ENCODE assay signal across 10 cellular contexts in the genomic region with DNA sequence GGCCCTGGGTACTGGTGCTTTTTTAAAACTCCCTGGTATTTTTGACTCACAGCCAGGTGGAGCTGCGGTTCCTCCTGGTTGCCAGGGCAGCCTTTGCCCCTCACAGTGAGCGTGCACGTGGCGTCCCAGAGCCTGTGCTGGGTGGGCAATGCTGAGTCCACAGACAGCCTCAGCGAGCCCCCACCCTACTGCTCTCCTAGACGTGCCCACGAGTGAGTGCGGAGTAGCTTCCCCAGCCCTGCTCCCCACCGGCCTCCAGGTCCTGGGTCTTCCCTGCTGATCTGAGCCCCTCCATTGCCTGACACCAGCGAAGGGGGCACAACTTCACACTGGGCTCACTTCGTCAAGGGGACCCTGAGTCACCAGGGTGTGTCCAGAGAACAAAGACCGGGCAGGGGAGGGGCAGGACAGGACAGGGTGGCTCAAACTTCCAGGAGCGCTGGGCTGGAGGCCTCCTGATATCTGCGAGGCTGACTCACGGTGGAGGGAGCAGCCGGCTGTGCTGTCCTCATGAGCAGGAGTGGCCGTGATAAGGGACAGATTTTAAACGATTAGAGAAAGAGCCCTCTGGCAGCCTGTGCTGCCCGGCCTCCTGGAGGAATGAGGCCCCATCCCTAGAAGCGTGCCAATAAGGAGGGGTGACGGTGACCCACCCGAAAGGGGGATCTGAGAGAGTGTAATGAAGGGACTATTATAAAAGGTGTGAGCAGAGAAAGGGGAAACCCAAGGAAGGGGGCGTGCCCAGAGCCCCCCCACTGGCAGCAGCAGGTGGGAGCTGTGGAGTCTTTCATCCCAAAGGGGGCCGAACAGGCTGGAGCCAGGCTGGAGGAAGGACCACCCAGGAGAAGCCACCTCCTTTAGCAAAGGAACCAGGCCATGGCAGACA.
DNase-seq lines count a peak whose midpoint lies in the region; FAIRE-seq and TF ChIP-seq lines count a peak whose summit lies in the region.
"Had no signal": no experiment of that assay in that cellular context is flagged by ENCODE, and none has a peak within 500 bp of the region (broad histone marks: within the 10 kb centered on the region; RNA-seq: fewer than 3 reads in every experiment).

No MANE protein-coding gene starts in this region.

- H3K27me3 ChIP-seq in NT2/D1 (ENCODE audit: insufficient read depth, insufficient read length): no peaks in the 10 kb centered on the region
- H3K27me3 ChIP-seq in endothelial cell of umbilical vein (ENCODE audit: control insufficient read depth in 2 of 2, insufficient read depth in 2 of 2, low read length in 2 of 2): peaks cover 0 to 2% of the 10 kb centered on the region in 2 experiments
- H3K27me3 ChIP-seq in neural progenitor cell: no peaks in the 10 kb centered on the region

- H4K20me1 ChIP-seq in endothelial cell of umbilical vein (replicated peaks; ENCODE audit: control insufficient read depth, extremely low read depth, insufficient read depth, low read length) (no peaks in the 10 kb centered on the region), neural progenitor cell (ENCODE audit: low read depth) (no peaks in the 10 kb centered on the region)

- H3K27ac Mint-ChIP-seq in Calu3 (ENCODE audit: unreplicated experiment): peak overlapping the region; percentile 98
- H3K27ac Mint-ChIP-seq in neural progenitor cell: no peak overlapping the region

- TF ChIP-seq POLR2A in endothelial cell of umbilical vein (IDR thresholded peaks at IDR 0.05; ENCODE audit: low read depth, low read length): no peak

- H3K4me1 Mint-ChIP-seq in Calu3 (ENCODE audit: low read depth, unreplicated experiment): peaks cover 22% of the 10 kb centered on the region
- peaks cover 18% of the 10 kb centered on the region for H3K4me1 Mint-ChIP-seq in neural progenitor cell

- intact Hi-C loops in Calu3 (cut with micrococcal nuclease; ENCODE audit: unreplicated experiment) (loop anchor here (2.0 to 10.0 kb wide), 3 partner anchors 34 to 242 kb away; no protein-coding TSS in a partner anchor), endothelial cell of umbilical vein (cut with micrococcal nuclease) (loop anchor here (10.0 kb wide), 1 partner anchor 126 kb away; a partner anchor contains a TSS)

- H3F3A ChIP-seq in neural progenitor cell (ENCODE audit: low read depth): peaks cover 4% of the 10 kb centered on the region

- H3K27me3 Mint-ChIP-seq in Calu3 (ENCODE audit: unreplicated experiment) (no peaks in the 10 kb centered on the region), neural progenitor cell (ENCODE audit: insufficient read depth, low read depth) (peaks cover 14% of the 10 kb centered on the region)

- peak overlapping the region; percentile 56 for H3K4me3 Mint-ChIP-seq in Calu3 (ENCODE audit: low read depth, unreplicated experiment)
- H3K4me3 Mint-ChIP-seq in neural progenitor cell: peak overlapping the region; percentile 44

- H3K9ac ChIP-seq in NT2/D1 (ENCODE audit: insufficient read length, low read depth) (peak overlapping the region; percentile 44), endothelial cell of umbilical vein (replicated peaks; ENCODE audit: extremely low read depth, insufficient read depth, low read length) (peak overlapping the region; percentile 4), neural progenitor cell (no peak overlapping the region)

- H3K4me3 ChIP-seq in NT2/D1 (ENCODE audit: insufficient read length, low read depth): no peak overlapping the region
- H3K4me3 ChIP-seq in endothelial cell of umbilical vein (replicated peaks in 1 of 3; ENCODE audit: insufficient read depth in 1 of 3, low read depth in 1 of 3, low read length in 3 of 3): no peak overlapping the region
- H3K4me3 ChIP-seq in neural progenitor cell: no peak overlapping the region

- FAIRE-seq in endothelial cell of umbilical vein (lab: Jason Lieb, UNC): no peak

- H3K4me1 ChIP-seq in NT2/D1 (ENCODE audit: insufficient read depth, insufficient read length) (peaks cover 10% of the 10 kb centered on the region), endothelial cell of umbilical vein (ENCODE audit: control insufficient read depth, extremely low read depth, insufficient read depth, low read length) (peaks cover 20% of the 10 kb centered on the region), neural progenitor cell (peaks cover 9% of the 10 kb centered on the region)

- H3K9me3 ChIP-seq in NT2/D1 (ENCODE audit: insufficient read depth, low read length) (peaks cover 10% of the 10 kb centered on the region; the same call in 1 of the 2 replicates), endothelial cell of umbilical vein (replicated peaks; ENCODE audit: control insufficient read depth, insufficient read depth, low read length) (no peaks in the 10 kb centered on the region), neural progenitor cell (ENCODE audit: low read depth) (no peaks in the 10 kb centered on the region)

- TSS peak; percentile 89 for BruUV-seq in Calu3 (replicated peaks; lab: Mats Ljungman, UMichigan)
- BruUV-seq in endothelial cell of umbilical vein (replicated peaks; lab: Mats Ljungman, UMichigan): no TSS peak

- H3K27ac ChIP-seq in endothelial cell of umbilical vein (ENCODE audit: insufficient read depth, low read depth, low read length) (peak overlapping the region; percentile 68), neural progenitor cell (no peak overlapping the region)

- TF ChIP-seq CTCF in Calu3 (IDR thresholded peaks at IDR 0.05; ENCODE audit: unreplicated experiment) (no peak), endothelial cell of umbilical vein (IDR thresholded peaks at IDR 0.05; ENCODE audit: extremely low read depth in 1 of 2, insufficient read depth in 1 of 2, low read depth in 1 of 2, low read length in 2 of 2) (no peak), neural progenitor cell (IDR thresholded peaks at IDR 0.05) (peak; percentile 41)

- H3K36me3 Mint-ChIP-seq in Calu3 (ENCODE audit: insufficient read depth, unreplicated experiment): peaks cover 18% of the 10 kb centered on the region
- no peaks in the 10 kb centered on the region for H3K36me3 Mint-ChIP-seq in neural progenitor cell

- H3K9me3 Mint-ChIP-seq in Calu3 (ENCODE audit: low read depth, unreplicated experiment) (no peaks in the 10 kb centered on the region), neural progenitor cell (peaks cover 4% of the 10 kb centered on the region)

- DNase-seq in Calu3: peak; percentile 93
- no peak for DNase-seq in NT2/D1 (ENCODE audit: low read depth, low spot score)
- no peak for DNase-seq in endothelial cell of umbilical vein (ENCODE audit: low read depth, low spot score)
- DNase-seq in neural progenitor cell (ENCODE audit: low spot score): peak; percentile 42
- no peak for DNase-seq in NCI-H2081 treated with DMSO at 0.1 percent for 48 hours (lab: John Stamatoyannopoulos, UW)
- no peak for DNase-seq in NAMALWA (ENCODE audit: low spot score)
- no peak for DNase-seq in activated effector memory CD4-positive, alpha-beta T cell treated with Interleukin-2 at 50 U/mL for 16 hours
- DNase-seq in NCI-H128 (lab: John Stamatoyannopoulos, UW; ENCODE audit: unreplicated experiment): no peak
- DNase-seq: activated CD4-positive, alpha-beta T cell treated with anti-CD3 and anti-CD28 coated beads, Interleukin-2, amount 50 U/mL, for 1 hour; NCI-H446 had no signal

- H3K9me1 ChIP-seq in endothelial cell of umbilical vein (replicated peaks; ENCODE audit: control insufficient read depth, extremely low read depth, insufficient read depth, low read length): no peaks in the 10 kb centered on the region

- POLR2A ChIA-PET in endothelial cell of umbilical vein (lab: Charles Lee): no interaction called here

- no peaks in the 10 kb centered on the region for H3K79me2 ChIP-seq in endothelial cell of umbilical vein (ENCODE audit: control insufficient read depth, insufficient read depth, low read length)
- H3K79me2 ChIP-seq in neural progenitor cell (ENCODE audit: low read depth): no peaks in the 10 kb centered on the region

- peak overlapping the region; percentile 61 for H2AFZ ChIP-seq in endothelial cell of umbilical vein (ENCODE audit: low read depth, low read length)
- H2AFZ ChIP-seq in neural progenitor cell (replicated peaks): peak overlapping the region; percentile 20

- no peaks in the 10 kb centered on the region for H3K36me3 ChIP-seq in NT2/D1 (ENCODE audit: insufficient read depth, insufficient read length, low read length)
- H3K36me3 ChIP-seq in endothelial cell of umbilical vein (ENCODE audit: control insufficient read depth in 2 of 2, extremely low read depth in 1 of 2, insufficient read depth in 2 of 2, low read length in 2 of 2): no peaks in the 10 kb centered on the region
- no peaks in the 10 kb centered on the region for H3K36me3 ChIP-seq in neural progenitor cell

- dilution Hi-C loops in endothelial cell of umbilical vein (cut with MboI; ENCODE audit: extremely low pct_ligation_motif_present, low sequenced_read_pairs): no loop called here

- H3K4me2 ChIP-seq in endothelial cell of umbilical vein (ENCODE audit: insufficient read depth, low read length) (no peak overlapping the region), neural progenitor cell (peak overlapping the region; percentile 8)

- CTCF ChIA-PET in Calu3 (lab: Charles Lee) (interaction anchor here (0.6 to 1.5 kb wide), 14 partner anchors 10 to 243 kb away, joined by 3 to 10 read pairs (median 5); no protein-coding TSS in a partner anchor), endothelial cell of umbilical vein (lab: Charles Lee) (interaction anchor here (0.7 to 1.6 kb wide), 10 partner anchors 9 to 243 kb away, joined by 3 to 9 read pairs (median 4); no protein-coding TSS in a partner anchor)

TF ChIP-seq in endothelial cell of umbilical vein, 7 proteins besides CTCF, POLR2A, EP300 and RAD21:
- TF ChIP-seq GATA2 (IDR thresholded peaks at IDR 0.05; ENCODE audit: insufficient read depth, insufficient read length, low read depth, low read length): peak; percentile 9
- no peak for TF ChIP-seq JUN (IDR thresholded peaks at IDR 0.05; ENCODE audit: borderline replicate concordance, insufficient read depth, insufficient read length, low read depth)

Comparison
In these comparisons a context has a peak if more than half of its experiments do, and no peak if none do; other contexts are left out.
1. DNase-seq: peak in Calu3 (single experiment) and neural progenitor cell (single experiment); none in NT2/D1 (single experiment), endothelial cell of umbilical vein (single experiment), NCI-H2081 treated with DMSO at 0.1 percent for 48 hours (single experiment), NAMALWA (single experiment), activated effector memory CD4-positive, alpha-beta T cell treated with Interleukin-2 at 50 U/mL for 16 hours (single experiment) and NCI-H128 (single experiment).